ENCODE assay signal across 8 cellular contexts in genomic region chr11:117443269-117444186, GRCh38.
DNase-seq lines count a peak whose midpoint lies in the region; ATAC-seq and TF ChIP-seq lines count a peak whose summit lies in the region.

No MANE protein-coding gene starts in this region.

- H3K14ac ChIP-seq in mesenchymal stem cell (ENCODE audit: low read length in 2 of 2), result peak overlapping the region in 1 of 2 experiments; percentile 38

- no peaks in the 10 kb centered on the region for H3K4me1 ChIP-seq in A673 (ENCODE audit: insufficient read depth, low read length, poor library complexity, severe bottlenecking)
- H3K4me1 ChIP-seq in mesenchymal stem cell (ENCODE audit: control insufficient read depth, insufficient read depth, low read depth, low read length), result peaks cover 3% of the 10 kb centered on the region
- no peaks in the 10 kb centered on the region for H3K4me1 ChIP-seq in CD4-positive, alpha-beta memory T cell (ENCODE audit: insufficient read depth, low read length)

- H3K4me2 ChIP-seq in mesenchymal stem cell (ENCODE audit: low read length, poor library complexity, severe bottlenecking), result no peak overlapping the region

- H4K91ac ChIP-seq in mesenchymal stem cell (ENCODE audit: low read length), result no peak overlapping the region

- H3K9me3 ChIP-seq in A673 (ENCODE audit: low read depth, low read length, poor library complexity, severe bottlenecking) (no peaks in the 10 kb centered on the region), mesenchymal stem cell (ENCODE audit: control insufficient read depth, low read length) (no peaks in the 10 kb centered on the region)
- H3K9me3 ChIP-seq in CD4-positive, alpha-beta memory T cell (ENCODE audit: control insufficient read depth in 1 of 2, low read length in 2 of 2), result no peaks in the 10 kb centered on the region

- intact Hi-C loops in A673 (cut with micrococcal nuclease; ENCODE audit: unreplicated experiment), result loop anchor here (5.0 kb wide), 1 partner anchor 154 kb away; no protein-coding TSS in a partner anchor
- intact Hi-C loops in CD4-positive, alpha-beta memory T cell (cut with micrococcal nuclease), result no loop called here

- TF ChIP-seq CTCF in A673 (conservative IDR thresholded peaks at IDR 0.05; ENCODE audit: low read depth, low read length) (peak; percentile 50), GM06990 (IDR thresholded peaks at IDR 0.05; ENCODE audit: insufficient read depth, low read length, poor library complexity, severe bottlenecking) (peak; percentile 49), chondrocyte (IDR thresholded peaks at IDR 0.05) (peak; percentile 76)

- H3K27me3 ChIP-seq in A673 (replicated peaks; ENCODE audit: insufficient read depth, low read depth, low read length, poor library complexity) (peaks cover 4% of the 10 kb centered on the region), GM06990 (replicated peaks; ENCODE audit: control insufficient read depth, insufficient read depth, low read length) (no peaks in the 10 kb centered on the region), mesenchymal stem cell (ENCODE audit: control insufficient read depth in 1 of 2, insufficient read depth in 1 of 2, low read length in 2 of 2) (peaks cover 59 to 61% of the 10 kb centered on the region in 2 experiments)
- H3K27me3 ChIP-seq in CD4-positive, alpha-beta memory T cell (ENCODE audit: insufficient read depth, low read length), result no peaks in the 10 kb centered on the region

- no peak overlapping the region for H2BK15ac ChIP-seq in mesenchymal stem cell (ENCODE audit: low read depth, poor library complexity, severe bottlenecking)

- no peaks in the 10 kb centered on the region for H3K4me1 Mint-ChIP-seq in chondrocyte (ENCODE audit: low read depth)
- no peaks in the 10 kb centered on the region for H3K4me1 Mint-ChIP-seq in CD4-positive, alpha-beta memory T cell

- H2AK5ac ChIP-seq in mesenchymal stem cell (ENCODE audit: low read length, severe bottlenecking), result no peak overlapping the region

- H2BK12ac ChIP-seq in mesenchymal stem cell (ENCODE audit: low read length in 2 of 2), result no peak overlapping the region

- H3K4ac ChIP-seq in mesenchymal stem cell (ENCODE audit: low read depth in 1 of 2, low read length in 2 of 2), result no peak overlapping the region

- H3K4me3 ChIP-seq in A673 (ENCODE audit: low read depth, low read length, poor library complexity, severe bottlenecking) (no peak overlapping the region), GM06990 (replicated peaks; ENCODE audit: low read depth, low read length) (no peak overlapping the region), mesenchymal stem cell (ENCODE audit: insufficient read depth in 1 of 2, low read depth in 1 of 2, low read length in 2 of 2) (no peak overlapping the region)
- no peak overlapping the region for H3K4me3 ChIP-seq in CD4-positive, alpha-beta memory T cell (ENCODE audit: low read length in 2 of 2)

- 58% methylated on average over 36 of the region's 38 CpGs for WGBS in mesenchymal stem cell

- peak; percentile 31 for DNase-seq in A673 (ENCODE audit: low spot score)
- no peak for DNase-seq in GM06990 (ENCODE audit: extremely low read depth, insufficient read length)
- peak; percentile 62 for DNase-seq in NCI-H510A treated with DMSO at 0.1 percent for 48 hours (lab: John Stamatoyannopoulos, UW)
- DNase-seq in chondrocyte (ENCODE audit: low spot score), result no peak
- peak; percentile 18 for DNase-seq in mesenchymal stem cell
- no peak for DNase-seq in CD4-positive, alpha-beta memory T cell

- H2BK5ac ChIP-seq in mesenchymal stem cell (ENCODE audit: low read depth, low read length, poor library complexity, severe bottlenecking), result no peak overlapping the region

- no peak overlapping the region for H2AFZ ChIP-seq in mesenchymal stem cell (ENCODE audit: low read depth, low read length)

- peaks cover 64% of the 10 kb centered on the region for H3K27me3 Mint-ChIP-seq in chondrocyte (ENCODE audit: low read depth)
- peaks cover 13 to 31% of the 10 kb centered on the region in 2 donors for H3K27me3 Mint-ChIP-seq in CD4-positive, alpha-beta memory T cell

- no peaks in the 10 kb centered on the region for H3K36me3 Mint-ChIP-seq in chondrocyte (ENCODE audit: low read depth)
- no peaks in the 10 kb centered on the region for H3K36me3 Mint-ChIP-seq in CD4-positive, alpha-beta memory T cell

- H3K36me3 ChIP-seq in A673 (ENCODE audit: insufficient read depth, low read length, poor library complexity, severe bottlenecking), result no peaks in the 10 kb centered on the region
- no peaks in the 10 kb centered on the region for H3K36me3 ChIP-seq in GM06990 (ENCODE audit: control insufficient read depth, insufficient read depth, low read length)
- no peaks in the 10 kb centered on the region for H3K36me3 ChIP-seq in mesenchymal stem cell (ENCODE audit: control insufficient read depth in 1 of 2, insufficient read depth in 2 of 2, low read depth in 1 of 2, low read length in 2 of 2)
- H3K36me3 ChIP-seq in CD4-positive, alpha-beta memory T cell (ENCODE audit: insufficient read depth, low read length), result no peaks in the 10 kb centered on the region

- no peak overlapping the region for H3K18ac ChIP-seq in mesenchymal stem cell (ENCODE audit: low read depth in 1 of 2, low read length in 2 of 2)

- no peak for ATAC-seq in GM21619 (IDR thresholded peaks at IDR 0.05; ENCODE audit: unreplicated experiment)
- ATAC-seq in HG03045 (IDR thresholded peaks at IDR 0.05; ENCODE audit: unreplicated experiment), result no peak

- H3K9ac ChIP-seq in mesenchymal stem cell (ENCODE audit: low read length), result no peak overlapping the region

- no peaks in the 10 kb centered on the region for H3K9me3 Mint-ChIP-seq in chondrocyte (ENCODE audit: low read depth)
- no peaks in the 10 kb centered on the region for H3K9me3 Mint-ChIP-seq in CD4-positive, alpha-beta memory T cell

- no peak overlapping the region for H3K4me3 Mint-ChIP-seq in chondrocyte (ENCODE audit: unreplicated experiment)
- no peak overlapping the region for H3K4me3 Mint-ChIP-seq in CD4-positive, alpha-beta memory T cell

- BruUV-seq in A673 (replicated peaks; lab: Mats Ljungman, UMichigan), result no TSS peak

- H4K8ac ChIP-seq in mesenchymal stem cell (ENCODE audit: low read length), result no peak overlapping the region

- POLR2A ChIA-PET in A673 (lab: Charles Lee; ENCODE audit: low non-redundant PET), result no interaction called here
- POLR2A ChIA-PET in CD4-positive, alpha-beta memory T cell (lab: Charles Lee; ENCODE audit: partially characterized antibody), result no interaction called here

- peak overlapping the region in 1 of 2 experiments; percentile 15 for H3K23ac ChIP-seq in mesenchymal stem cell (ENCODE audit: low read length in 2 of 2)

- no peak overlapping the region for H3K27ac Mint-ChIP-seq in chondrocyte (ENCODE audit: unreplicated experiment)
- no peak overlapping the region for H3K27ac Mint-ChIP-seq in CD4-positive, alpha-beta memory T cell

- no peaks in the 10 kb centered on the region for H3K79me1 ChIP-seq in mesenchymal stem cell (replicated peaks; ENCODE audit: low read length, poor library complexity, severe bottlenecking)

- no peak overlapping the region for H3K27ac ChIP-seq in A673 (ENCODE audit: low read depth, low read length, poor library complexity, severe bottlenecking)
- H3K27ac ChIP-seq in mesenchymal stem cell (ENCODE audit: low read length, poor library complexity, severe bottlenecking), result no peak overlapping the region
- no peak overlapping the region for H3K27ac ChIP-seq in CD4-positive, alpha-beta memory T cell (ENCODE audit: low read depth, low read length)

- CTCF ChIA-PET in A673 (lab: Charles Lee), result interaction anchor here (1.6 kb wide), 1 partner anchor 17 kb away, joined by 5 read pairs; no protein-coding TSS in a partner anchor
- CTCF ChIA-PET in CD4-positive, alpha-beta memory T cell (lab: Charles Lee; ENCODE audit: partially characterized antibody), result interaction anchor here (1.9 kb wide), 1 partner anchor 17 kb away, joined by 6 read pairs; no protein-coding TSS in a partner anchor

- no peak overlapping the region for H2BK120ac ChIP-seq in mesenchymal stem cell (ENCODE audit: low read depth, low read length)

Comparison
In these comparisons a context has a peak if more than half of its experiments do, and no peak if none do; other contexts are left out.
1. DNase-seq: peak in A673 (single experiment), NCI-H510A treated with DMSO at 0.1 percent for 48 hours (single experiment) and mesenchymal stem cell (single experiment); none in GM06990 (single experiment), chondrocyte (single experiment) and CD4-positive, alpha-beta memory T cell (0 of 5).
2. Peak in every context shown above with its lines, with median percentiles within 50 percentile points of each other: CTCF ChIP-seq.